Comparison of ENCODE assay signal across 18 cellular contexts in the genomic region with DNA sequence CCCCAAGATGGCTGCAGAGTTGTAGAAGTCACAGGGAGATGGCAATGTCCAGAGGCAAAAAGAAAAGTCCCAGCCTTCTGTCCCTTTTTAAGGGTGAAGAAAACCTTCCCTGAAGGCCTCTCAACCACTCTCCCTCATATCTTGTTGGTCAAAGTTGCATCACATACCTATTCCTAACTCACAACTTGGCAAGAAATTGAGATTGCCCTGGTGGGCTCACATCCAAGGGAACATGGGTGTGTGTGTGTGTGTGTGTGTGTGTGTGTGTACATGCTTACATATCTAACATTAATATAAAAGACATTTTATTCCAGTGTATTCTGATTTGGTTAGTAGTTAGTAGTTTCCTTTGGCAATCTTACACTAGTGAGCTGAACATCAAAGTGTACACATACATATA.
DNase-seq lines count a peak whose midpoint lies in the region; ATAC-seq, FAIRE-seq and TF ChIP-seq lines count a peak whose summit lies in the region.
"Had no signal": no experiment of that assay in that cellular context is flagged by ENCODE, and none has a peak within 500 bp of the region (broad histone marks: within the 10 kb centered on the region; RNA-seq: fewer than 3 reads in every experiment).

No MANE protein-coding gene starts in this region.

- H3K27me3 ChIP-seq in WERI-Rb-1 (ENCODE audit: insufficient read depth, low read depth, severe bottlenecking) = no peaks in the 10 kb centered on the region
- H3K27me3 ChIP-seq: BLaER1 had no signal

- H3K4me3 ChIP-seq in fibroblast of mammary gland (ENCODE audit: control insufficient read depth, low read depth, low read length) = no peak overlapping the region
- no peak overlapping the region for H3K4me3 ChIP-seq in WERI-Rb-1 (ENCODE audit: low read depth, low read length)
- H3K4me3 ChIP-seq: BLaER1 had no signal

- no peaks in the 10 kb centered on the region for H3K27me3 Mint-ChIP-seq in neural crest cell (ENCODE audit: low read depth)

- H3K27ac ChIP-seq in WERI-Rb-1 = no peak overlapping the region
- H3K27ac ChIP-seq: BLaER1 had no signal

- no peaks in the 10 kb centered on the region for H3K36me3 Mint-ChIP-seq in neural crest cell (ENCODE audit: low read depth)
- H3K36me3 Mint-ChIP-seq: CD8-positive, alpha-beta memory T cell had no signal

- no peaks in the 10 kb centered on the region for H3K9me3 ChIP-seq in WERI-Rb-1 (ENCODE audit: severe bottlenecking)
- H3K9me3 ChIP-seq: BLaER1, Caco-2 had no signal

- H3K4me1 Mint-ChIP-seq in neural crest cell = peaks cover 38% of the 10 kb centered on the region
- H3K4me1 Mint-ChIP-seq: CD8-positive, alpha-beta memory T cell had no signal

- H3K36me3 ChIP-seq in WERI-Rb-1 = no peaks in the 10 kb centered on the region
- H3K36me3 ChIP-seq: BLaER1 had no signal

- no peak for TF ChIP-seq CTCF in fibroblast of mammary gland (conservative IDR thresholded peaks at IDR 0.05; ENCODE audit: control insufficient read depth, insufficient read depth, low read depth, low read length)
- TF ChIP-seq CTCF in neural crest cell (conservative IDR thresholded peaks at IDR 0.05) = no peak
- TF ChIP-seq CTCF in WERI-Rb-1 (IDR thresholded peaks at IDR 0.05; ENCODE audit: low read depth, low read length) = no peak

- ATAC-seq in GM18498 (IDR thresholded peaks at IDR 0.05; ENCODE audit: unreplicated experiment) = no peak

- H3K27ac Mint-ChIP-seq in neural crest cell (ENCODE audit: unreplicated experiment) = peak overlapping the region; percentile 71
- H3K27ac Mint-ChIP-seq: CD8-positive, alpha-beta memory T cell had no signal

- no peaks in the 10 kb centered on the region for H3K9me3 Mint-ChIP-seq in neural crest cell
- H3K9me3 Mint-ChIP-seq: CD8-positive, alpha-beta memory T cell; H9 had no signal

- no peak overlapping the region for H3K4me3 Mint-ChIP-seq in neural crest cell
- H3K4me3 Mint-ChIP-seq: CD8-positive, alpha-beta memory T cell; H9 had no signal

- DNase-seq in HTR-8/SVneo (ENCODE audit: insufficient read length, low spot score) (no peak), amniotic epithelial cell (ENCODE audit: low read depth) (peak; percentile 76), fibroblast of mammary gland (ENCODE audit: low read depth) (peak; percentile 12), neural crest cell (ENCODE audit: low read depth, low spot score) (no peak), WERI-Rb-1 (no peak), occipital lobe (lab: John Stamatoyannopoulos, UW) (no peak)
- DNase-seq: 8988T; AML-193; CD8-positive, alpha-beta memory T cell; DND-41; GDM1; GOT3; H9 had no signal

- FAIRE-seq in HTR-8/SVneo (lab: Jason Lieb, UNC) = peak; percentile 70
- FAIRE-seq: GM12892, GM19239 had no signal

Comparison
In these comparisons a context has a peak if more than half of its experiments do, and no peak if none do; other contexts are left out.
1. DNase-seq: peak in amniotic epithelial cell (single experiment) and fibroblast of mammary gland (single experiment); none in HTR-8/SVneo (single experiment), neural crest cell (single experiment), WERI-Rb-1 (single experiment) and occipital lobe (single experiment).